In genomic region chr20:14698125-14698524, GRCh38 we compare ENCODE assay signal across 32 cellular contexts.
"Had no signal": no experiment of that assay in that cellular context is flagged by ENCODE, and none has a peak within 500 bp of the region (broad histone marks: within the 10 kb centered on the region; RNA-seq: fewer than 3 reads in every experiment).

No MANE protein-coding gene starts in this region.

- H3K4me3 ChIP-seq: ascending aorta, breast epithelium, cardiac muscle cell, coronary artery, dorsolateral prefrontal cortex, esophagus muscularis mucosa had no signal

- H3K27ac Mint-ChIP-seq: activated CD4-positive, alpha-beta memory T cell treated with anti-CD3 and anti-CD28 coated beads for 36 hours; activated CD4-positive, alpha-beta T cell treated with anti-CD3 and anti-CD28 coated beads for 36 hours; activated CD4-positive, alpha-beta T cell treated with anti-CD3 and anti-CD28 coated beads, Interleukin-2, amount 10 ng/mL, durations not matched to agents 24 days and 14 days; activated CD8-positive, alpha-beta memory T cell treated with anti-CD3 and anti-CD28 coated beads, Interleukin-2, amount 10 ng/mL, durations not matched to agents 7 days and 5 days; activated CD8-positive, alpha-beta T cell treated with anti-CD3 and anti-CD28 coated beads, Interleukin-2, amount 10 ng/mL, durations not matched to agents 7 days and 5 days; activated naive CD4-positive, alpha-beta T cell treated with anti-CD3 and anti-CD28 coated beads for 36 hours; activated naive CD4-positive, alpha-beta T cell treated with anti-CD3 and anti-CD28 coated beads, Interleukin-2, amount 50 U/mL, for 24 hours; activated naive CD8-positive, alpha-beta T cell treated with anti-CD3 and anti-CD28 coated beads, Interleukin-2, amount 10 ng/mL, durations not matched to agents 7 days and 5 days; activated T-helper 1 cell treated with anti-CD3 and anti-CD28 coated beads, Interleukin-12 subunit alpha, Interleukin-12 subunit beta, Interleukin-2, Interleukin-4 antibody, amounts not matched to agents 30 ng/mL and 10 ng/mL and 1 ng/mL, durations not matched to agents 14 hours and 24 hours and 36 hours; activated T-helper 2 cell treated with anti-CD3 and anti-CD28 coated beads, Interferon-gamma antibody, Interleukin-2, Interleukin-4, amounts not matched to agents 10 μg/mL and 5 μg/mL and 100 μg/mL, durations not matched to agents 14 hours and 24 hours and 36 hours; dendritic cell treated with granulocyte-macrophage colony-stimulating factor and Interleukin-4, amounts not matched to agents 40 ng/mL and 50 ng/mL, for 4 days; effector memory CD8-positive, alpha-beta T cell had no signal

- H3K4me1 ChIP-seq: ascending aorta, breast epithelium, esophagus muscularis mucosa had no signal

- H3K4me3 Mint-ChIP-seq: activated CD4-positive, alpha-beta memory T cell treated with anti-CD3 and anti-CD28 coated beads for 36 hours; activated CD4-positive, alpha-beta T cell treated with anti-CD3 and anti-CD28 coated beads for 36 hours; activated CD4-positive, alpha-beta T cell treated with anti-CD3 and anti-CD28 coated beads, Interleukin-2, amount 10 ng/mL, durations not matched to agents 24 days and 14 days; activated CD8-positive, alpha-beta memory T cell treated with anti-CD3 and anti-CD28 coated beads, Interleukin-2, amount 10 ng/mL, durations not matched to agents 7 days and 5 days; activated CD8-positive, alpha-beta T cell treated with anti-CD3 and anti-CD28 coated beads, Interleukin-2, amount 10 ng/mL, durations not matched to agents 7 days and 5 days; activated naive CD4-positive, alpha-beta T cell treated with anti-CD3 and anti-CD28 coated beads for 36 hours; activated naive CD4-positive, alpha-beta T cell treated with anti-CD3 and anti-CD28 coated beads, Interleukin-2, amount 50 U/mL, for 24 hours; activated naive CD8-positive, alpha-beta T cell treated with anti-CD3 and anti-CD28 coated beads, Interleukin-2, amount 10 ng/mL, durations not matched to agents 7 days and 5 days; activated T-helper 1 cell treated with anti-CD3 and anti-CD28 coated beads, Interleukin-12 subunit alpha, Interleukin-12 subunit beta, Interleukin-2, Interleukin-4 antibody, amounts not matched to agents 30 ng/mL and 10 ng/mL and 1 ng/mL, durations not matched to agents 14 hours and 24 hours and 36 hours; brain; dendritic cell treated with granulocyte-macrophage colony-stimulating factor and Interleukin-4, amounts not matched to agents 40 ng/mL and 50 ng/mL, for 4 days; effector memory CD8-positive, alpha-beta T cell had no signal

- ATAC-seq: activated CD4-positive, alpha-beta T cell treated with anti-CD3 and anti-CD28 coated beads for 36 hours; activated CD8-positive, alpha-beta memory T cell treated with anti-CD3 and anti-CD28 coated beads, Interleukin-2, amount 10 ng/mL, durations not matched to agents 7 days and 5 days; activated CD8-positive, alpha-beta T cell treated with anti-CD3 and anti-CD28 coated beads, Interleukin-2, amount 10 ng/mL, durations not matched to agents 7 days and 5 days; effector memory CD8-positive, alpha-beta T cell; foreskin keratinocyte; gastrocnemius medialis had no signal

- DNase-seq: activated CD4-positive, alpha-beta memory T cell treated with anti-CD3 and anti-CD28 coated beads for 36 hours; activated CD4-positive, alpha-beta T cell treated with anti-CD3 and anti-CD28 coated beads for 36 hours; activated CD4-positive, alpha-beta T cell treated with anti-CD3 and anti-CD28 coated beads, Interleukin-2, amount 10 ng/mL, durations not matched to agents 24 days and 14 days; activated CD4-positive, CD25-positive, alpha-beta regulatory T cell; activated CD4-positive, CD25-positive, alpha-beta regulatory T cell treated with anti-CD3 and anti-CD28 coated beads, Interleukin-2, amount 50 U/mL, for 72 hours; activated CD8-positive, alpha-beta memory T cell treated with anti-CD3 and anti-CD28 coated beads, Interleukin-2, amount 10 ng/mL, durations not matched to agents 7 days and 5 days; activated CD8-positive, alpha-beta memory T cell treated with anti-CD3 and anti-CD28 coated beads, Interleukin-2, amount 50 U/mL, for 4 hours; activated CD8-positive, alpha-beta T cell treated with anti-CD3 and anti-CD28 coated beads, Interleukin-2, amount 10 ng/mL, durations not matched to agents 7 days and 5 days; activated effector memory CD4-positive, alpha-beta T cell treated with anti-CD3 and anti-CD28 coated beads, Interleukin-2, amount 50 U/mL, for 16 hours; activated naive CD4-positive, alpha-beta T cell treated with anti-CD3 and anti-CD28 coated beads for 36 hours; activated naive CD8-positive, alpha-beta T cell treated with anti-CD3 and anti-CD28 coated beads, Interleukin-2, amount 10 ng/mL, durations not matched to agents 7 days and 5 days; activated T-cell treated with anti-CD3 and anti-CD28 coated beads, Interleukin-2, amount 50 U/mL, for 1 hour; activated T-cell treated with anti-CD3 and anti-CD28 coated beads, Interleukin-2, amount 50 U/mL, for 48 hours; central memory CD4-positive, alpha-beta T cell; cerebellar nuclear complex; dorsolateral prefrontal cortex; effector memory CD8-positive, alpha-beta T cell; erythroblast; foreskin keratinocyte; gastrocnemius medialis; glutamatergic neuron; T-helper 2 cell had no signal

- H3K36me3 Mint-ChIP-seq: activated CD4-positive, alpha-beta memory T cell treated with anti-CD3 and anti-CD28 coated beads for 36 hours; activated CD8-positive, alpha-beta memory T cell treated with anti-CD3 and anti-CD28 coated beads, Interleukin-2, amount 10 ng/mL, durations not matched to agents 7 days and 5 days; activated naive CD4-positive, alpha-beta T cell treated with anti-CD3 and anti-CD28 coated beads, Interleukin-2, amount 50 U/mL, for 24 hours; activated naive CD8-positive, alpha-beta T cell treated with anti-CD3 and anti-CD28 coated beads, Interleukin-2, amount 10 ng/mL, durations not matched to agents 7 days and 5 days; brain had no signal

- H3K27me3 ChIP-seq: ascending aorta, breast epithelium, cardiac muscle cell, dorsolateral prefrontal cortex, esophagus muscularis mucosa, foreskin keratinocyte, gastrocnemius medialis had no signal

- H3K4me1 Mint-ChIP-seq: activated CD4-positive, alpha-beta T cell treated with anti-CD3 and anti-CD28 coated beads for 36 hours; activated CD4-positive, alpha-beta T cell treated with anti-CD3 and anti-CD28 coated beads, Interleukin-2, amount 10 ng/mL, durations not matched to agents 24 days and 14 days; activated CD8-positive, alpha-beta memory T cell treated with anti-CD3 and anti-CD28 coated beads, Interleukin-2, amount 10 ng/mL, durations not matched to agents 7 days and 5 days; activated naive CD4-positive, alpha-beta T cell treated with anti-CD3 and anti-CD28 coated beads, Interleukin-2, amount 50 U/mL, for 24 hours; activated naive CD8-positive, alpha-beta T cell treated with anti-CD3 and anti-CD28 coated beads, Interleukin-2, amount 10 ng/mL, durations not matched to agents 7 days and 5 days had no signal

- H3K27ac ChIP-seq: ascending aorta, breast epithelium, cardiac muscle cell, coronary artery, dorsolateral prefrontal cortex, esophagus muscularis mucosa, foreskin keratinocyte, gastrocnemius medialis had no signal

- H3K9me3 ChIP-seq: ascending aorta, breast epithelium, esophagus muscularis mucosa, gastrocnemius medialis had no signal

- H3K9me3 Mint-ChIP-seq: activated naive CD8-positive, alpha-beta T cell treated with anti-CD3 and anti-CD28 coated beads, Interleukin-2, amount 10 ng/mL, durations not matched to agents 7 days and 5 days had no signal

- H3K36me3 ChIP-seq: ascending aorta, breast epithelium, cardiac muscle cell, esophagus muscularis mucosa, gastrocnemius medialis had no signal

- H3K27me3 Mint-ChIP-seq: activated CD4-positive, alpha-beta memory T cell treated with anti-CD3 and anti-CD28 coated beads for 36 hours; activated CD4-positive, alpha-beta T cell treated with anti-CD3 and anti-CD28 coated beads for 36 hours; activated CD4-positive, alpha-beta T cell treated with anti-CD3 and anti-CD28 coated beads, Interleukin-2, amount 10 ng/mL, durations not matched to agents 24 days and 14 days; activated CD8-positive, alpha-beta memory T cell treated with anti-CD3 and anti-CD28 coated beads, Interleukin-2, amount 10 ng/mL, durations not matched to agents 7 days and 5 days; activated naive CD4-positive, alpha-beta T cell treated with anti-CD3 and anti-CD28 coated beads, Interleukin-2, amount 50 U/mL, for 24 hours; activated naive CD8-positive, alpha-beta T cell treated with anti-CD3 and anti-CD28 coated beads, Interleukin-2, amount 10 ng/mL, durations not matched to agents 7 days and 5 days; brain; dendritic cell treated with granulocyte-macrophage colony-stimulating factor and Interleukin-4, amounts not matched to agents 40 ng/mL and 50 ng/mL, for 4 days; effector memory CD8-positive, alpha-beta T cell had no signal
